23 cellular contexts compared by ENCODE assay signal in the genomic region with DNA sequence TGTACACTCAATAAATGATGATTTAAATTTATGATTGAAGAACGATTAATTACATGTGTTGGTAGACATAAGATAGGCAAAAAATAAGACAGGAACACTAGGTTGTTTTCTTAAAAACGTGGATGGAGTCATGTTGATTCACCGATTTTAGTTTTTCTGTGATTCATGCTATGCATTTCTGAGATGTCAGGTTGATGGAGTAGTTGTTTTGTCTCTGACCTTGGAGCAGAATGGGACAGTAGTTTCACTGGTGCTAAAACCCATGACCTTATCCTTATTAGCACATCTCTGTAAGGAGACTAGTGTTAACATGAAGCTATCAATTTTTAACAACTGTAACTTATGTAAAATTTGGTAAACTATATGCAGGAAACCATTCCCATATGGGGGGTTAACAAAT.
"Had no signal": no experiment of that assay in that cellular context is flagged by ENCODE, and none has a peak within 500 bp of the region (broad histone marks: within the 10 kb centered on the region; RNA-seq: fewer than 3 reads in every experiment).

No MANE protein-coding gene starts in this region.

- H3K4me3 Mint-ChIP-seq: mesothelial cell of epicardium; naive B cell; natural killer cell treated with Interleukin-12 subunit alpha and Interleukin-12 subunit beta and Interleukin-15 and Interleukin-18, amount 100 ng/mL, for 72 hours; neural crest cell; stimulated activated naive B cell treated with anti-CD40 and anti-IgM and Interleukin-4, amounts not matched to agents 10 μg/mL and 1 μg/mL and 100 μg/mL, for 72 hours; stimulated activated naive CD8-positive, alpha-beta T cell treated with anti-CD3 and anti-CD28 coated beads, Interleukin-15, Interleukin-2, amounts not matched to agents 100 ng/mL and 50 ng/mL, for 24 hours had no signal

- H3K9me3 ChIP-seq: colonic mucosa, esophagus muscularis mucosa, gastrocnemius medialis, prostate gland, sigmoid colon, thoracic aorta, tibial nerve, upper lobe of left lung had no signal

- ATAC-seq: left lobe of liver; mucosa of descending colon; natural killer cell treated with Interleukin-12 subunit alpha and Interleukin-12 subunit beta and Interleukin-15 and Interleukin-18, amount 100 ng/mL, for 72 hours; stimulated activated naive B cell treated with anti-CD40 and anti-IgM and Interleukin-4, amounts not matched to agents 10 μg/mL and 1 μg/mL and 100 μg/mL, for 72 hours had no signal

- H3K4me1 ChIP-seq: colonic mucosa, prostate gland, upper lobe of left lung had no signal

- H3K36me3 Mint-ChIP-seq: mesothelial cell of epicardium; naive B cell; natural killer cell treated with Interleukin-12 subunit alpha and Interleukin-12 subunit beta and Interleukin-15 and Interleukin-18, amount 100 ng/mL, for 72 hours; stimulated activated naive B cell treated with anti-CD40 and anti-IgM and Interleukin-4, amounts not matched to agents 10 μg/mL and 1 μg/mL and 100 μg/mL, for 72 hours had no signal

- H3K36me3 ChIP-seq: colonic mucosa, esophagus muscularis mucosa, gastrocnemius medialis, prostate gland, sigmoid colon, thoracic aorta, tibial nerve, upper lobe of left lung had no signal

- H3K27me3 ChIP-seq: colonic mucosa, esophagus muscularis mucosa, gastrocnemius medialis, sigmoid colon, tibial nerve, upper lobe of left lung had no signal

- H3K4me1 Mint-ChIP-seq: naive B cell; neural crest cell; stimulated activated naive B cell treated with anti-CD40 and anti-IgM and Interleukin-4, amounts not matched to agents 10 μg/mL and 1 μg/mL and 100 μg/mL, for 72 hours had no signal

- DNase-seq: effector memory CD4-positive, alpha-beta T cell; foreskin fibroblast; naive B cell; nucleus accumbens; small intestine; stimulated activated CD4-positive, alpha-beta T cell treated with anti-CD3 and anti-CD28 coated beads, Interleukin-15, amount 100 ng/mL, for 24 hours; stimulated activated CD4-positive, alpha-beta T cell treated with anti-CD3 and anti-CD28 coated beads, Interleukin-2, amount 100 ng/mL, for 48 hours; stimulated activated naive B cell treated with anti-CD40 and anti-IgM and Interleukin-4, amounts not matched to agents 10 μg/mL and 1 μg/mL and 100 μg/mL, for 72 hours had no signal

- FAIRE-seq: small intestine had no signal

- H3K27me3 Mint-ChIP-seq: naive B cell; natural killer cell treated with Interleukin-12 subunit alpha and Interleukin-12 subunit beta and Interleukin-15 and Interleukin-18, amount 100 ng/mL, for 72 hours; stimulated activated naive B cell treated with anti-CD40 and anti-IgM and Interleukin-4, amounts not matched to agents 10 μg/mL and 1 μg/mL and 100 μg/mL, for 72 hours; stimulated activated naive CD8-positive, alpha-beta T cell treated with anti-CD3 and anti-CD28 coated beads, Interleukin-15, Interleukin-2, amounts not matched to agents 100 ng/mL and 50 ng/mL, for 24 hours had no signal

- H3K4me3 ChIP-seq: colonic mucosa, esophagus muscularis mucosa, gastrocnemius medialis, lung, mucosa of descending colon, prostate gland, sigmoid colon, thoracic aorta, tibial nerve, upper lobe of left lung had no signal

- H3K27ac Mint-ChIP-seq: mesothelial cell of epicardium; naive B cell; natural killer cell treated with Interleukin-12 subunit alpha and Interleukin-12 subunit beta and Interleukin-15 and Interleukin-18, amount 100 ng/mL, for 72 hours; stimulated activated naive B cell treated with anti-CD40 and anti-IgM and Interleukin-4, amounts not matched to agents 10 μg/mL and 1 μg/mL and 100 μg/mL, for 72 hours; stimulated activated naive CD8-positive, alpha-beta T cell treated with anti-CD3 and anti-CD28 coated beads, Interleukin-15, Interleukin-2, amounts not matched to agents 100 ng/mL and 50 ng/mL, for 24 hours had no signal

- H3K9me3 Mint-ChIP-seq: mesothelial cell of epicardium, neural crest cell had no signal

- H3K27ac ChIP-seq: colonic mucosa, esophagus muscularis mucosa, gastrocnemius medialis, prostate gland, sigmoid colon, thoracic aorta, tibial nerve, upper lobe of left lung had no signal
